ENCODE assay signal across 10 cellular contexts in the genomic region with DNA sequence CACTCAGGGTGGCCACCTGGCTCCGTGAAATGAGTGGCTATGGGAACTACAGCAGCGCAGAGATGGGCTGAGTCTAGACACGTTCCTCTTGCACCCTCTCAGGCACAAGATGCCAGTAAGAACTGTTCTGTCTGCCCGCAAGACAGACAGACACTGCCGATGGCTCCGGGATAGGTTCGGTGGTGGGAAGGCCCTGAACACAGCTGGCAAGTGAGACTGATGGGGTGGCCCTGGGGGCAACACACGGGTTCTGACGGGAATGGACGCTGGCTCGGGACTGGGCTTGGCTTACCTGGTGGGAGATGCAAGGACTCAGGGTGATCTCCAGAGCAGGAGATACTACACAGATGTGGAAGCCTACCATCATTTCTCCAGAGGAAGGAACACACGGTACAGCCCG. TPM values are rescaled to one million over a fixed set of nuclear protein-coding genes. Genes with fewer than 3 reads are reported as not detected.
DNase-seq lines count a peak whose midpoint lies in the region; ATAC-seq, FAIRE-seq and TF ChIP-seq lines count a peak whose summit lies in the region.
"Not testable (repeated sequence)": the region's sequence is repeated elsewhere in the genome, so short reads cannot be mapped to it uniquely, and the experiment has no call there.
"Had no signal": no experiment of that assay in that cellular context is flagged by ENCODE, and none has a peak within 500 bp of the region (broad histone marks: within the 10 kb centered on the region; RNA-seq: fewer than 3 reads in every experiment).

No MANE protein-coding gene starts in this region.

- H2BK5ac ChIP-seq in H9 (ENCODE audit: insufficient read length, low read length); H1 (ENCODE audit: low read depth, low read length): not testable (repeated sequence)

- not testable (repeated sequence) for H4K20me1 ChIP-seq in H9 (ENCODE audit: control insufficient read depth, insufficient read depth, insufficient read length); H1 (replicated peaks in 1 of 2; ENCODE audit: control insufficient read depth in 1 of 2, insufficient read depth in 2 of 2, low read length in 2 of 2); neural progenitor cell (ENCODE audit: low read depth)

- not testable (repeated sequence) for TF ChIP-seq CTCF in H9 (conservative IDR thresholded peaks at IDR 0.05); H1 (IDR thresholded peaks at IDR 0.05; ENCODE audit: control extremely low read depth in 1 of 3, insufficient read depth in 1 of 3, low read depth in 1 of 3, low read length in 3 of 3); cardiac muscle cell (IDR thresholded peaks at IDR 0.05; ENCODE audit: low read depth, low read length); neural progenitor cell (IDR thresholded peaks at IDR 0.05); osteocyte (IDR thresholded peaks at IDR 0.05)

- ATAC-seq in left lobe of liver: peak; percentile 62
- ATAC-seq in stimulated activated naive B cell treated with anti-CD40 and anti-IgM and Interleukin-4, amounts not matched to agents 10 μg/mL and 1 μg/mL and 100 μg/mL, for 72 hours (replicated peaks): not testable (repeated sequence)

- not testable (repeated sequence) for H4K5ac ChIP-seq in H9 (ENCODE audit: insufficient read length, low read depth, low read length); H1 (ENCODE audit: insufficient read length, low read depth, low read length)

- H2BK120ac ChIP-seq in H9 (ENCODE audit: low read depth, low read length, poor library complexity, severe bottlenecking); H1 (replicated peaks; ENCODE audit: low read depth, low read length): not testable (repeated sequence)

- WGBS in H9 (ENCODE audit: extremely low coverage, insufficient read length, low lambda C conversion rate): no CpG with 5 or more reads among the region's 13 CpGs
- WGBS in H1 (ENCODE audit: extremely low coverage in 1 of 2, insufficient coverage in 1 of 2, insufficient read length in 1 of 2, insufficient replicate concordance in 2 of 2, low coverage in 1 of 2, low lambda C conversion rate in 2 of 2, missing lambda C conversion rate in 1 of 2), 2 experiments: 94% methylated on average over 11 of the region's 13 CpGs; no CpG with 5 or more reads in 1 of the 2 experiments

- not testable (repeated sequence) for H3K9ac ChIP-seq in H9 (ENCODE audit: extremely low read depth, insufficient read length, low read length); H1 (replicated peaks in 1 of 4; ENCODE audit: extremely low read depth in 1 of 4, low read depth in 3 of 4, low read length in 3 of 4); neural progenitor cell

- TF ChIP-seq POLR2A in H1 (IDR thresholded peaks at IDR 0.05; ENCODE audit: control extremely low read depth in 1 of 2, low read depth in 2 of 2, low read length in 2 of 2): not testable (repeated sequence)

- FAIRE-seq in H1 (lab: Jason Lieb, UNC): not testable (repeated sequence)

- not testable (repeated sequence) for TF ChIP-seq EP300 in H1 (IDR thresholded peaks at IDR 0.05; ENCODE audit: borderline replicate concordance in 1 of 2, low read depth in 2 of 2, low read length in 2 of 2)

- H3K14ac ChIP-seq in H9 (ENCODE audit: insufficient read depth, low read length); H1 (ENCODE audit: insufficient read length): not testable (repeated sequence)

- H2BK15ac ChIP-seq in H9 (ENCODE audit: low read depth, low read length); H1 (ENCODE audit: low read length): not testable (repeated sequence)

- not testable (repeated sequence) for H3K27ac ChIP-seq in H9 (ENCODE audit: insufficient read length, low read depth, low read length); H1 (ENCODE audit: low read depth, low read length); neural progenitor cell
- H3K27ac ChIP-seq in cardiac muscle cell: peak overlapping the region; percentile 4

- H3F3A ChIP-seq in neural progenitor cell (ENCODE audit: low read depth): peaks cover 27% of the 10 kb centered on the region

- DNase-seq in H9; H1 (ENCODE audit: low read depth in 1 of 2, low spot score in 2 of 2); cardiac muscle cell (ENCODE audit: low read depth in 1 of 2, low spot score in 1 of 2); left lobe of liver (ENCODE audit: low spot score); neural progenitor cell (ENCODE audit: low spot score); stimulated activated naive B cell treated with anti-CD40 and anti-IgM and Interleukin-4, amounts not matched to agents 10 μg/mL and 1 μg/mL and 100 μg/mL, for 72 hours: not testable (repeated sequence)
- peak; percentile 78 for DNase-seq in osteocyte (ENCODE audit: extremely low spot score, unreplicated experiment)

- H3K18ac ChIP-seq in H9 (ENCODE audit: insufficient read length, low read depth, low read length); H1 (ENCODE audit: extremely low read depth, low read length): not testable (repeated sequence)

- H3K23ac ChIP-seq in H9 (ENCODE audit: insufficient read length, low read depth, low read length); H1 (ENCODE audit: insufficient read length): not testable (repeated sequence)

- H3K4me1 ChIP-seq in H9 (ENCODE audit: insufficient read depth, low read length) (peaks cover 12% of the 10 kb centered on the region), H1 (replicated peaks in 1 of 4; ENCODE audit: control insufficient read depth in 3 of 4, insufficient read depth in 4 of 4, low read length in 3 of 4) (peaks cover 11 to 23% (median 16%) of the 10 kb centered on the region in 4 experiments), neural progenitor cell (peaks cover 24% of the 10 kb centered on the region)
- H3K4me1 ChIP-seq in cardiac muscle cell (ENCODE audit: low read depth): not testable (repeated sequence)

- H4K8ac ChIP-seq in H9 (replicated peaks; ENCODE audit: insufficient read length, low read depth, low read length); H1 (ENCODE audit: extremely low read depth, insufficient read depth, low read length): not testable (repeated sequence)

- CTCF ChIA-PET in H1 (lab: Charles Lee; ENCODE audit: partially characterized antibody): interaction anchor here (1.6 kb wide), 1 partner anchor 199 kb away, joined by 3 read pairs; no protein-coding TSS in a partner anchor

- not testable (repeated sequence) for H3K4me3 ChIP-seq in H1 (ENCODE audit: extremely low read depth in 1 of 4, insufficient read depth in 2 of 4, low read depth in 3 of 4, low read length in 4 of 4); cardiac muscle cell; neural progenitor cell

- H3K4me2 ChIP-seq in H9 (ENCODE audit: insufficient read depth, insufficient read length, low read length); H1 (ENCODE audit: insufficient read depth in 1 of 2, low read depth in 2 of 2, low read length in 2 of 2); neural progenitor cell: not testable (repeated sequence)

- not testable (repeated sequence) for H3K4ac ChIP-seq in H9 (ENCODE audit: low read depth, low read length); H1 (replicated peaks; ENCODE audit: insufficient read length, low read depth, low read length)

- not testable (repeated sequence) for H3K79me2 ChIP-seq in H9 (ENCODE audit: insufficient read depth, low read length); H1 (ENCODE audit: control insufficient read depth in 1 of 2, insufficient read depth in 2 of 2, low read length in 2 of 2); neural progenitor cell (ENCODE audit: low read depth)

- H3K36me3 ChIP-seq in H1 (ENCODE audit: control insufficient read depth in 2 of 4, insufficient read depth in 4 of 4, low read length in 3 of 4); cardiac muscle cell; neural progenitor cell: not testable (repeated sequence)

- H3K79me1 ChIP-seq in H9 (ENCODE audit: insufficient read depth, low read depth, low read length, poor library complexity, severe bottlenecking); H1 (ENCODE audit: low read depth, low read length): not testable (repeated sequence)

- H4K91ac ChIP-seq in H9 (ENCODE audit: insufficient read length, low read depth, low read length); H1 (replicated peaks; ENCODE audit: insufficient read length, low read length): not testable (repeated sequence)

- not testable (repeated sequence) for H2AFZ ChIP-seq in H9 (ENCODE audit: low read length)
- H2AFZ ChIP-seq in H1 (ENCODE audit: low read length) (0 out of 2 replicates have a peak overlapping the region, but pooled peaks have one; percentile 45), neural progenitor cell (replicated peaks) (peak overlapping the region; percentile 50)

- peak overlapping the region in 2 of 3 experiments; percentile 39 to 78; a peak in 2 of 7 replicates for H3K27ac Mint-ChIP-seq in H9
- not testable (repeated sequence) for H3K27ac Mint-ChIP-seq in neural progenitor cell; osteocyte (ENCODE audit: unreplicated experiment)
- peak overlapping the region; percentile 51 for H3K27ac Mint-ChIP-seq in stimulated activated naive B cell treated with anti-CD40 and anti-IgM and Interleukin-4, amounts not matched to agents 10 μg/mL and 1 μg/mL and 100 μg/mL, for 72 hours

- not testable (repeated sequence) for H3K23me2 ChIP-seq in H9 (ENCODE audit: insufficient read length, low read depth, low read length, poor library complexity, severe bottlenecking); H1 (ENCODE audit: low read depth, low read length)

- H3K27me3 ChIP-seq in H9 (ENCODE audit: insufficient read depth, low read length); H1 (replicated peaks in 1 of 4; ENCODE audit: control insufficient read depth in 3 of 4, extremely low read depth in 1 of 4, insufficient read depth in 3 of 4, low read length in 3 of 4); cardiac muscle cell; neural progenitor cell: not testable (repeated sequence)

- H3T11ph ChIP-seq in H9 (ENCODE audit: low read length): not testable (repeated sequence)

- POLR2A ChIA-PET in H1 (lab: Charles Lee; ENCODE audit: partially characterized antibody): interaction anchor here (3.2 kb wide), 1 partner anchor 17 kb away, joined by 17 read pairs; the partner anchor contains the start of gene CTSV

- H2BK12ac ChIP-seq in H9 (ENCODE audit: insufficient read length, low read depth, low read length): not testable (repeated sequence)
- H2BK12ac ChIP-seq in H1 (ENCODE audit: low read depth, low read length): 0 out of 2 replicates have a peak overlapping the region, but pooled peaks have one; percentile 50

- H3K36me3 Mint-ChIP-seq in H9 (ENCODE audit: insufficient read depth in 1 of 3, low read depth in 3 of 3); neural progenitor cell; osteocyte (ENCODE audit: unreplicated experiment); stimulated activated naive B cell treated with anti-CD40 and anti-IgM and Interleukin-4, amounts not matched to agents 10 μg/mL and 1 μg/mL and 100 μg/mL, for 72 hours: not testable (repeated sequence)

- not testable (repeated sequence) for H2BK20ac ChIP-seq in H9 (ENCODE audit: low read depth, low read length, poor library complexity, severe bottlenecking); H1 (ENCODE audit: low read length)

- TF ChIP-seq RAD21 in H1 (IDR thresholded peaks at IDR 0.05 in 1 of 2, conservative IDR thresholded peaks at IDR 0.05 in 1 of 2; ENCODE audit: low read depth in 2 of 2, low read length in 2 of 2): not testable (repeated sequence)

- H2AK5ac ChIP-seq in H9 (ENCODE audit: insufficient read length, low read length); H1 (ENCODE audit: low read depth, low read length): not testable (repeated sequence)

- not testable (repeated sequence) for H3K27me3 Mint-ChIP-seq in H9 (ENCODE audit: low read depth); neural progenitor cell (ENCODE audit: insufficient read depth, low read depth)
- peaks cover 35% of the 10 kb centered on the region for H3K27me3 Mint-ChIP-seq in osteocyte (ENCODE audit: unreplicated experiment)
- peaks cover 32 to 40% of the 10 kb centered on the region in 2 donors for H3K27me3 Mint-ChIP-seq in stimulated activated naive B cell treated with anti-CD40 and anti-IgM and Interleukin-4, amounts not matched to agents 10 μg/mL and 1 μg/mL and 100 μg/mL, for 72 hours

- H3K4me3 Mint-ChIP-seq in H9; neural progenitor cell; osteocyte (ENCODE audit: unreplicated experiment); stimulated activated naive B cell treated with anti-CD40 and anti-IgM and Interleukin-4, amounts not matched to agents 10 μg/mL and 1 μg/mL and 100 μg/mL, for 72 hours: not testable (repeated sequence)

- H3K9me3 Mint-ChIP-seq in H9; neural progenitor cell; osteocyte (ENCODE audit: unreplicated experiment); stimulated activated naive B cell treated with anti-CD40 and anti-IgM and Interleukin-4, amounts not matched to agents 10 μg/mL and 1 μg/mL and 100 μg/mL, for 72 hours: not testable (repeated sequence)

- H3K4me1 Mint-ChIP-seq in H9 (peaks cover 42 to 44% of the 10 kb centered on the region in 2 experiments), neural progenitor cell (peaks cover 13% of the 10 kb centered on the region)
- H3K4me1 Mint-ChIP-seq in osteocyte (ENCODE audit: unreplicated experiment); stimulated activated naive B cell treated with anti-CD40 and anti-IgM and Interleukin-4, amounts not matched to agents 10 μg/mL and 1 μg/mL and 100 μg/mL, for 72 hours: not testable (repeated sequence)

- not testable (repeated sequence) for H3K56ac ChIP-seq in H9 (ENCODE audit: insufficient read length, low read depth, low read length); H1 (replicated peaks; ENCODE audit: insufficient read length, low read depth, low read length)

- H3K9me3 ChIP-seq in H9 (ENCODE audit: control insufficient read depth, low read depth, low read length); H1 (ENCODE audit: insufficient read depth in 2 of 2, low read depth in 1 of 2, low read length in 1 of 2); cardiac muscle cell (ENCODE audit: low read depth); neural progenitor cell (ENCODE audit: low read depth): not testable (repeated sequence)

RNA-seq across cellular contexts. Expression of gene CTSV, which starts 16.9 kb away (rescaled TPM):
- total RNA-seq in H9 (2021) (82.2 and 85.5 TPM in 2 replicates), cardiac muscle cell (29.0 and 33.9 TPM in 2 replicates), left lobe of liver (0.15 TPM), neural progenitor cell (ENCODE audit: low replicate concordance) (40.4 and 52.2 TPM in 2 replicates), osteocyte (0.18 and 0.21 TPM in 2 replicates)
- 113 and 114 TPM in 2 replicates for total RNA-seq in H1 (2021; fragmentation: NEBNext Ultra II Directional; extraction: Animal tissue kit (Norgen Biotek cat#: 25700))
- polyA plus RNA-seq in H1 (2011; rRNA removed) (57.0 and 91.0 TPM in 2 replicates), cardiac muscle cell (60.9 and 65.5 TPM in 2 replicates)
- polyA plus RNA-seq in H1 (2011; cell fraction: cytosol; rRNA removed): 120 TPM
- polyA plus RNA-seq in H1 (2011; cell fraction: nucleus; rRNA removed): 49.1 TPM
- 144 to 161 TPM (median 149 TPM) in 4 replicates for polyA plus RNA-seq in H1 (2012, experiment 1 of 2)
- 23.4 TPM for polyA plus RNA-seq in H1 (2012, experiment 2 of 2)
- polyA plus RNA-seq in H1 (2013, experiment 1 of 2): 96.5 TPM
- polyA plus RNA-seq in H1 (2013, experiment 2 of 2): 110 TPM
- 71.6 and 77.0 TPM in 2 replicates for polyA minus RNA-seq in H1 (2011; rRNA and poly(A)+ RNA removed)
- polyA minus RNA-seq in H1 (2011; cell fraction: cytosol; rRNA and poly(A)+ RNA removed): 21.8 TPM
- polyA minus RNA-seq in H1 (2011; cell fraction: nucleus; rRNA and poly(A)+ RNA removed): 36.7 TPM
- total RNA-seq: CD4-positive, alpha-beta memory T cell had no signal
- polyA plus RNA-seq: CD14-positive monocyte; CD4-positive, alpha-beta memory T cell; CD8-positive, alpha-beta memory T cell had no signal

Comparison
In these comparisons a context has a peak if more than half of its experiments do, and no peak if none do; other contexts are left out.
1. RNA of gene CTSV, which starts 16.9 kb away (total RNA-seq): 113 to 114 TPM in H1, 82.2 to 85.5 TPM in H9, 40.4 to 52.2 TPM in neural progenitor cell and 29.0 to 33.9 TPM in cardiac muscle cell; 0.18 to 0.21 TPM in osteocyte and 0.15 TPM in left lobe of liver (single experiment); every median in the first group is over 10 times any median in the second.